20 cellular contexts compared by ENCODE assay signal in genomic region chr3:131772278-131772893, GRCh38.
A peak's percentile ranks its signal among the peaks of the same experiment; 100 is the strongest.
DNase-seq lines count a peak whose midpoint lies in the region; TF ChIP-seq lines count a peak whose summit lies in the region.
"Had no signal": no experiment of that assay in that cellular context is flagged by ENCODE, and none has a peak within 500 bp of the region (broad histone marks: within the 10 kb centered on the region; RNA-seq: fewer than 3 reads in every experiment).

No MANE protein-coding gene starts in this region.

- peak overlapping the region; percentile 15 for H3K27ac Mint-ChIP-seq in neural progenitor cell
- H3K27ac Mint-ChIP-seq: CD4-positive, alpha-beta T cell had no signal

- H4K20me1 ChIP-seq in neural progenitor cell (ENCODE audit: low read depth) = no peaks in the 10 kb centered on the region
- H4K20me1 ChIP-seq: BLaER1 had no signal

- H3K36me3 Mint-ChIP-seq in neural progenitor cell = peaks cover 2% of the 10 kb centered on the region

- no peaks in the 10 kb centered on the region for H3K36me3 ChIP-seq in neural progenitor cell
- H3K36me3 ChIP-seq: BLaER1, MG63, Peyer's patch had no signal

- no peak overlapping the region for H2AFZ ChIP-seq in neural progenitor cell (replicated peaks)

- H3K27me3 Mint-ChIP-seq in neural progenitor cell (ENCODE audit: insufficient read depth, low read depth) = no peaks in the 10 kb centered on the region

- no peak overlapping the region for H3K27ac ChIP-seq in neural progenitor cell
- H3K27ac ChIP-seq: BLaER1, Peyer's patch had no signal

- no peak overlapping the region for H3K9ac ChIP-seq in neural progenitor cell
- H3K9ac ChIP-seq: BLaER1 had no signal

- H3K4me1 ChIP-seq in neural progenitor cell = no peaks in the 10 kb centered on the region
- H3K4me1 ChIP-seq: Peyer's patch had no signal

- H3K4me3 Mint-ChIP-seq in neural progenitor cell = no peak overlapping the region
- H3K4me3 Mint-ChIP-seq: CD4-positive, alpha-beta T cell had no signal

- TF ChIP-seq CTCF in neural progenitor cell (IDR thresholded peaks at IDR 0.05) = no peak

- no peak overlapping the region for H3K4me3 ChIP-seq in neural progenitor cell
- H3K4me3 ChIP-seq: BLaER1, MG63, Peyer's patch had no signal

- H3K4me2 ChIP-seq in neural progenitor cell = no peak overlapping the region
- H3K4me2 ChIP-seq: BLaER1 had no signal

- peaks cover 9% of the 10 kb centered on the region for H3K4me1 Mint-ChIP-seq in neural progenitor cell

- H3K9me3 ChIP-seq in neural progenitor cell (ENCODE audit: low read depth) = no peaks in the 10 kb centered on the region
- H3K9me3 ChIP-seq: Peyer's patch had no signal

- DNase-seq in activated CD4-positive, alpha-beta T cell treated with anti-CD3 and anti-CD28 coated beads for 48 hours = peak; percentile 8
- DNase-seq in activated CD4-positive, alpha-beta T cell treated with anti-CD3 and anti-CD28 coated beads, Interleukin-2, amount 50 U/mL, for 4 hours = no peak
- DNase-seq in NCI-H1417 (lab: John Stamatoyannopoulos, UW) (peak in 2 of 3 experiments; percentile 58 to 71), NCI-H69 (lab: John Stamatoyannopoulos, UW) (peak; percentile 85), neural progenitor cell (ENCODE audit: low spot score) (no peak), germinal center (ENCODE audit: low spot score) (no peak)
- DNase-seq in activated CD8-positive, alpha-beta memory T cell treated with anti-CD3 and anti-CD28 coated beads, Interleukin-2, amount 50 U/mL, for 48 hours = no peak
- DNase-seq: CD4-positive, alpha-beta T cell; COR-L47; DMS 273 treated with DMSO at 0.1 percent for 48 hours; H7; Kasumi-1; MG63; NCI-H1436; NCI-H187 treated with DMSO at 0.1 percent for 48 hours; NCI-H226; NCI-H510A treated with DMSO at 0.1 percent for 48 hours; NCI-H774; Peyer's patch had no signal

- H3K27me3 ChIP-seq in neural progenitor cell = no peaks in the 10 kb centered on the region
- H3K27me3 ChIP-seq: BLaER1, MG63, Peyer's patch had no signal

- H3K79me2 ChIP-seq in neural progenitor cell (ENCODE audit: low read depth) = no peaks in the 10 kb centered on the region

- H3K9me3 Mint-ChIP-seq in neural progenitor cell = peaks cover 7% of the 10 kb centered on the region

- no peaks in the 10 kb centered on the region for H3F3A ChIP-seq in neural progenitor cell (ENCODE audit: low read depth)

Comparison
In these comparisons a context has a peak if more than half of its experiments do, and no peak if none do; other contexts are left out.
1. DNase-seq: peak in activated CD4-positive, alpha-beta T cell treated with anti-CD3 and anti-CD28 coated beads for 48 hours (single experiment), NCI-H1417 (2 of 3) and NCI-H69 (single experiment); none in activated CD4-positive, alpha-beta T cell treated with anti-CD3 and anti-CD28 coated beads, Interleukin-2, amount 50 U/mL, for 4 hours (0 of 2), neural progenitor cell (single experiment), germinal center (single experiment) and activated CD8-positive, alpha-beta memory T cell treated with anti-CD3 and anti-CD28 coated beads, Interleukin-2, amount 50 U/mL, for 48 hours (single experiment).